ENCODE assay signal across 1 cellular context in the genomic region with DNA sequence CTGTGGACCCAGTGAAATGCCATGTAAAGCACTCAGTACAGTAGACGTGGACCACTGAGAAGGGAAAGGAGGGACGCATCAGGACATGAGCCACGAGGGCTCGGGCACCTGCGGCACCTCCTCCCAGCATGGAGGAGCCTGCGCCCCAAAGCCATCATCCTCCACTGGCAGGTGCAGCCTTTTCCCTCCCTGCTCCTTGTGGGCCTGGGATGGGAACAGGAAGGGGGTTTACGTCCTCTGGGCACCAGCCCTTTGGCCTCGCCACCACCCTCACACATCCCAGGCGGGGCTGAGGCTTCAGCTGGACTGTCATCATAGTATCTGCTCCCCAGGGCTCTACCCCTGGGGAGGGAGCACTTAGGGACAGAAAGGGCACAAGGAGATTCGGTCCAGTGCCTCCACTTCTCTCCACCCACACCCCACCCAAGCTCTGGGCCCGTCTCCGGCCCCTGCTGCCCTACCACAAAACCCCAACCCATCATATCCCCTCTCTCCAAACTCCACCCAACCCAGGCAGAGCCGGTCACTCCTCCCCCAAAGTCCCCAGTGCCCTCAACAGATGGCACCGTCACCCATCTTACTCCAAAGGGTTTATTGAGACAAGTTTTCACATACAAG.
TF ChIP-seq lines count a peak whose summit lies in the region.

No MANE protein-coding gene starts in this region.

TF ChIP-seq in HepG2, 621 proteins besides CTCF, POLR2A, EP300 and RAD21:
- TF ChIP-seq RBM22 (optimal IDR thresholded peaks at IDR 0.05; ENCODE audit: low read length): peak; percentile 47
- TF ChIP-seq POLR2G (IDR thresholded peaks at IDR 0.05; ENCODE audit: low read depth, low read length): peak; percentile 37; the same call in 1 of the 2 replicates
- TF ChIP-seq, protein P1, sequence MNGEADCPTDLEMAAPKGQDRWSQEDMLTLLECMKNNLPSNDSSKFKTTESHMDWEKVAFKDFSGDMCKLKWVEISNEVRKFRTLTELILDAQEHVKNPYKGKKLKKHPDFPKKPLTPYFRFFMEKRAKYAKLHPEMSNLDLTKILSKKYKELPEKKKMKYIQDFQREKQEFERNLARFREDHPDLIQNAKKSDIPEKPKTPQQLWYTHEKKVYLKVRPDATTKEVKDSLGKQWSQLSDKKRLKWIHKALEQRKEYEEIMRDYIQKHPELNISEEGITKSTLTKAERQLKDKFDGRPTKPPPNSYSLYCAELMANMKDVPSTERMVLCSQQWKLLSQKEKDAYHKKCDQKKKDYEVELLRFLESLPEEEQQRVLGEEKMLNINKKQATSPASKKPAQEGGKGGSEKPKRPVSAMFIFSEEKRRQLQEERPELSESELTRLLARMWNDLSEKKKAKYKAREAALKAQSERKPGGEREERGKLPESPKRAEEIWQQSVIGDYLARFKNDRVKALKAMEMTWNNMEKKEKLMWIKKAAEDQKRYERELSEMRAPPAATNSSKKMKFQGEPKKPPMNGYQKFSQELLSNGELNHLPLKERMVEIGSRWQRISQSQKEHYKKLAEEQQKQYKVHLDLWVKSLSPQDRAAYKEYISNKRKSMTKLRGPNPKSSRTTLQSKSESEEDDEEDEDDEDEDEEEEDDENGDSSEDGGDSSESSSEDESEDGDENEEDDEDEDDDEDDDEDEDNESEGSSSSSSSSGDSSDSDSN (CRISPR knock-in tag; IDR thresholded peaks at IDR 0.05): no peak
- TF ChIP-seq AGO2 (optimal IDR thresholded peaks at IDR 0.05; ENCODE audit: low read depth, low read length): peak; percentile 71
- TF ChIP-seq RXRA (CRISPR knock-in tag; IDR thresholded peaks at IDR 0.05): no peak
- TF ChIP-seq, protein P2, sequence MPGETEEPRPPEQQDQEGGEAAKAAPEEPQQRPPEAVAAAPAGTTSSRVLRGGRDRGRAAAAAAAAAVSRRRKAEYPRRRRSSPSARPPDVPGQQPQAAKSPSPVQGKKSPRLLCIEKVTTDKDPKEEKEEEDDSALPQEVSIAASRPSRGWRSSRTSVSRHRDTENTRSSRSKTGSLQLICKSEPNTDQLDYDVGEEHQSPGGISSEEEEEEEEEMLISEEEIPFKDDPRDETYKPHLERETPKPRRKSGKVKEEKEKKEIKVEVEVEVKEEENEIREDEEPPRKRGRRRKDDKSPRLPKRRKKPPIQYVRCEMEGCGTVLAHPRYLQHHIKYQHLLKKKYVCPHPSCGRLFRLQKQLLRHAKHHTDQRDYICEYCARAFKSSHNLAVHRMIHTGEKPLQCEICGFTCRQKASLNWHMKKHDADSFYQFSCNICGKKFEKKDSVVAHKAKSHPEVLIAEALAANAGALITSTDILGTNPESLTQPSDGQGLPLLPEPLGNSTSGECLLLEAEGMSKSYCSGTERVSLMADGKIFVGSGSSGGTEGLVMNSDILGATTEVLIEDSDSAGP (CRISPR knock-in tag; IDR thresholded peaks at IDR 0.05; ENCODE audit: borderline replicate concordance): 0 out of 2 replicates have a peak, but pooled peaks have one; percentile 20
- TF ChIP-seq RFX1 (IDR thresholded peaks at IDR 0.05): no peak
